21 cellular contexts compared by ENCODE assay signal in the genomic region with DNA sequence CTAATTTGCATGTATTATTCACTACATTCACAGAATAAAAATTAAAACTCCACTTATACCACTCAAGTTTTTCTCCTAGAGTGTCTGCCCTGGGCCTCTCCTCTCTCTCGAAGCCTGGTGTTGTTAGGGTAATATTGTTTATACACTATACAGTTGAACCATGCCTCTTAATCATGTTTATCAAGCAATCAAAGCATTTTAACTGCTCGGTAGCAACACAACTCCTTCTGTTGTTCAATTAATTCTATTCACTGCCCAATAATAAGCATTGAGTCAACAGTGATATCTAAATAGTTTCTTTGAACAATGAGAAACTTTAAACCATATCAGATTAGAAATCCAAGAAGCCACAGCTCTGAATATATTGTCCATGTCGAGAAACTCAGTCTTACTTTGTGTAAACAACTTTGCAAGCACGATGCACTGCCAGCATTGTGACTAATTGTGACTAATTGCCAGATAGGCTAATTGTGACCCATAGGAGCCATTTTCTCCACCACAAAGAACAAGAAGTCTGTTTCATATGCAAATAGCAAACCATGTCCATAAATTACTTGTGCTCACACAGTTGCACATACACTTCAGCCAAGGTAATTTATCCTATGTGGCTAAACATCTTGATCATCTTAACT. TPM values are rescaled to one million over a fixed set of nuclear protein-coding genes. Genes with fewer than 3 reads are reported as not detected.
A peak's percentile ranks its signal among the peaks of the same experiment; 100 is the strongest.
DNase-seq lines count a peak whose midpoint lies in the region; ATAC-seq, FAIRE-seq and TF ChIP-seq lines count a peak whose summit lies in the region.
"Had no signal": no experiment of that assay in that cellular context is flagged by ENCODE, and none has a peak within 500 bp of the region (broad histone marks: within the 10 kb centered on the region; RNA-seq: fewer than 3 reads in every experiment).

TSS of gene DNAH5 (minus strand) at position 125 of the 632 bp plus-strand sequence. CDS start 250 bp downstream, outside the sequence.

- H3K79me2 ChIP-seq in keratinocyte (ENCODE audit: control insufficient read depth, insufficient read depth, low read length): no peaks in the 10 kb centered on the region
- no peaks in the 10 kb centered on the region for H3K79me2 ChIP-seq in Karpas-422 (ENCODE audit: low read length)
- H3K79me2 ChIP-seq: hepatocyte had no signal

- dilution Hi-C loops in keratinocyte (cut with MboI; ENCODE audit: extremely low pct_ligation_motif_present, low sequenced_read_pairs): no loop called here

- no peaks in the 10 kb centered on the region for H3K9me1 ChIP-seq in keratinocyte (ENCODE audit: control insufficient read depth, extremely low read depth, insufficient read depth, low read length)

- TF ChIP-seq CTCF in RWPE2 (IDR thresholded peaks at IDR 0.05; ENCODE audit: poor library complexity, severe bottlenecking) (no peak), keratinocyte (optimal IDR thresholded peaks at IDR 0.05 in 1 of 3, IDR thresholded peaks at IDR 0.05 in 1 of 3, conservative IDR thresholded peaks at IDR 0.05 in 1 of 3; ENCODE audit: extremely low read depth in 1 of 3, insufficient read depth in 2 of 3, low read length in 3 of 3) (no peak)

- peak; percentile 20 for DNase-seq in Daoy (ENCODE audit: low read depth)
- peak; percentile 75 for DNase-seq in MG63
- DNase-seq in RWPE2 (ENCODE audit: low spot score): no peak
- no peak for DNase-seq in keratinocyte (ENCODE audit: low read depth, low spot score)
- no peak for DNase-seq in AML-193 (lab: John Stamatoyannopoulos, UW)
- no peak for DNase-seq in Karpas-422
- DNase-seq in HEK293T (ENCODE audit: extremely low spot score): no peak
- no peak for DNase-seq in left lobe of liver (ENCODE audit: low spot score)
- DNase-seq: activated CD4-positive, alpha-beta T cell treated with anti-CD3 and anti-CD28 coated beads, Interleukin-2, amount 50 U/mL, for 48 hours; activated naive CD8-positive, alpha-beta T cell treated with anti-CD3 and anti-CD28 coated beads, Interleukin-2, amount 10 ng/mL, durations not matched to agents 7 days and 5 days; activated T-cell treated with anti-CD3 and anti-CD28 coated beads, Interleukin-2, amount 50 U/mL, for 4 hours; central memory CD4-positive, alpha-beta T cell; DND-41; islet precursor cell; NCI-H2081 treated with DMSO at 0.1 percent for 48 hours; nephron progenitor cell; spleen; SW 1271; tibial artery had no signal

- ATAC-seq in RWPE2 (ENCODE audit: low read depth) (peak; percentile 59), left lobe of liver (no peak)
- ATAC-seq: activated T-cell treated with anti-CD3 and anti-CD28 coated beads, Interleukin-2, amount 50 U/mL, for 4 hours had no signal

- H3K4me2 ChIP-seq in keratinocyte (ENCODE audit: control insufficient read depth, extremely low read depth, insufficient read depth, low read depth, low read length) (peak within 1 kb of the TSS; percentile 74), Karpas-422 (ENCODE audit: low read depth, low read length, poor library complexity, severe bottlenecking) (no peak within 1 kb of the TSS)
- H3K4me2 ChIP-seq: hepatocyte had no signal

- no peak within 1 kb of the TSS for H3K4me3 ChIP-seq in MG63
- no peak within 1 kb of the TSS for H3K4me3 ChIP-seq in RWPE2 (ENCODE audit: severe bottlenecking)
- H3K4me3 ChIP-seq in keratinocyte (ENCODE audit: control insufficient read depth in 2 of 3, extremely low read depth in 1 of 3, insufficient read depth in 2 of 3, low read depth in 1 of 3, low read length in 3 of 3): no peak within 1 kb of the TSS
- H3K4me3 ChIP-seq in Karpas-422 (ENCODE audit: low read length): no peak within 1 kb of the TSS
- H3K4me3 ChIP-seq: hepatocyte, prostate gland, spleen, tibial artery had no signal

- H4K20me1 ChIP-seq in keratinocyte (ENCODE audit: control insufficient read depth, extremely low read depth, insufficient read depth, low read length) (no peaks in the 10 kb centered on the region), Karpas-422 (ENCODE audit: insufficient read depth, low read depth, low read length) (no peaks in the 10 kb centered on the region)

- H2AFZ ChIP-seq in keratinocyte (ENCODE audit: control insufficient read depth, low read length) (no peak within 1 kb of the TSS), Karpas-422 (ENCODE audit: low read length) (no peak within 1 kb of the TSS)
- H2AFZ ChIP-seq: hepatocyte had no signal

- no peaks in the 10 kb centered on the region for H3K27me3 ChIP-seq in MG63
- H3K27me3 ChIP-seq in RWPE2 (ENCODE audit: insufficient read depth, poor library complexity, severe bottlenecking): no peaks in the 10 kb centered on the region
- no peaks in the 10 kb centered on the region for H3K27me3 ChIP-seq in keratinocyte (ENCODE audit: control insufficient read depth, extremely low read depth, insufficient read depth, low read length)
- H3K27me3 ChIP-seq in Karpas-422 (ENCODE audit: low read length): no peaks in the 10 kb centered on the region
- H3K27me3 ChIP-seq: hepatocyte, tibial artery had no signal

- FAIRE-seq in keratinocyte (lab: Jason Lieb, UNC): peak; percentile 81

- H3K9me3 ChIP-seq in MG63 (peaks cover 3% of the 10 kb centered on the region; the same call in 1 of the 2 replicates), RWPE2 (ENCODE audit: severe bottlenecking) (no peaks in the 10 kb centered on the region), keratinocyte (ENCODE audit: control insufficient read depth, low read depth, low read length) (no peaks in the 10 kb centered on the region), Karpas-422 (ENCODE audit: low read length) (peaks cover 12% of the 10 kb centered on the region)
- H3K9me3 ChIP-seq: prostate gland, spleen, tibial artery had no signal

- POLR2A ChIA-PET in HEK293T (lab: Yijun Ruan, JAX): no interaction called here

- H3K4me1 ChIP-seq in RWPE2 (ENCODE audit: insufficient read depth, poor library complexity, severe bottlenecking): no peaks in the 10 kb centered on the region
- peaks cover 23% of the 10 kb centered on the region for H3K4me1 ChIP-seq in keratinocyte (ENCODE audit: control insufficient read depth, extremely low read depth, insufficient read depth, low read length)
- H3K4me1 ChIP-seq in Karpas-422 (ENCODE audit: low read length): no peaks in the 10 kb centered on the region
- H3K4me1 ChIP-seq: prostate gland, spleen had no signal

- H3K9ac ChIP-seq in keratinocyte (ENCODE audit: control insufficient read depth, extremely low read depth, insufficient read depth, low read length): no peak within 1 kb of the TSS
- H3K9ac ChIP-seq in Karpas-422 (ENCODE audit: low read length): no peak within 1 kb of the TSS

- H3K36me3 ChIP-seq in MG63 (no peaks in the 10 kb centered on the region), RWPE2 (ENCODE audit: low read depth) (no peaks in the 10 kb centered on the region), keratinocyte (ENCODE audit: control insufficient read depth in 2 of 2, extremely low read depth in 1 of 2, insufficient read depth in 2 of 2, low read length in 2 of 2) (no peaks in the 10 kb centered on the region), Karpas-422 (ENCODE audit: insufficient read depth, low read length) (no peaks in the 10 kb centered on the region)
- H3K36me3 ChIP-seq: prostate gland, spleen, tibial artery had no signal

- H3K27ac ChIP-seq in RWPE2 (ENCODE audit: poor library complexity, severe bottlenecking) (no peak within 1 kb of the TSS), keratinocyte (ENCODE audit: control insufficient read depth, insufficient read depth, low read length) (peak within 1 kb of the TSS; percentile 24), Karpas-422 (ENCODE audit: low read length) (no peak within 1 kb of the TSS)
- H3K27ac ChIP-seq: hepatocyte, spleen, tibial artery had no signal

- H3K9me2 ChIP-seq in Karpas-422 (replicated peaks; ENCODE audit: insufficient read depth, low read length): no peaks in the 10 kb centered on the region

- CTCF ChIA-PET in HEK293T (lab: Yijun Ruan, JAX): no interaction called here

TF ChIP-seq in HEK293T, 16 proteins besides CTCF, POLR2A, EP300 and RAD21:
- no peak for TF ChIP-seq CTBP1 (IDR thresholded peaks at IDR 0.05; ENCODE audit: borderline replicate concordance)
- TF ChIP-seq TARDBP (IDR thresholded peaks at IDR 0.05): no peak
- TF ChIP-seq, protein P1, sequence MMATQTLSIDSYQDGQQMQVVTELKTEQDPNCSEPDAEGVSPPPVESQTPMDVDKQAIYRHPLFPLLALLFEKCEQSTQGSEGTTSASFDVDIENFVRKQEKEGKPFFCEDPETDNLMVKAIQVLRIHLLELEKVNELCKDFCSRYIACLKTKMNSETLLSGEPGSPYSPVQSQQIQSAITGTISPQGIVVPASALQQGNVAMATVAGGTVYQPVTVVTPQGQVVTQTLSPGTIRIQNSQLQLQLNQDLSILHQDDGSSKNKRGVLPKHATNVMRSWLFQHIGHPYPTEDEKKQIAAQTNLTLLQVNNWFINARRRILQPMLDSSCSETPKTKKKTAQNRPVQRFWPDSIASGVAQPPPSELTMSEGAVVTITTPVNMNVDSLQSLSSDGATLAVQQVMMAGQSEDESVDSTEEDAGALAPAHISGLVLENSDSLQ (IDR thresholded peaks at IDR 0.05): no peak
- no peak for TF ChIP-seq ELF4 (IDR thresholded peaks at IDR 0.05)
- TF ChIP-seq ZNF384 (IDR thresholded peaks at IDR 0.05): no peak
- TF ChIP-seq ARNT (IDR thresholded peaks at IDR 0.05): no peak
- TF ChIP-seq NFRKB (IDR thresholded peaks at IDR 0.05): no peak
- TF ChIP-seq SUZ12 (IDR thresholded peaks at IDR 0.05): no peak
- TF ChIP-seq LEF1 (IDR thresholded peaks at IDR 0.05; ENCODE audit: borderline replicate concordance): no peak
- TF ChIP-seq FOXK2 (IDR thresholded peaks at IDR 0.05): no peak
- no peak for TF ChIP-seq SP1 (IDR thresholded peaks at IDR 0.05)
- TF ChIP-seq L3MBTL2 (conservative IDR thresholded peaks at IDR 0.05): no peak
- no peak for TF ChIP-seq FOXM1 (IDR thresholded peaks at IDR 0.05; ENCODE audit: borderline replicate concordance)
- no peak for TF ChIP-seq BHLHE40 (IDR thresholded peaks at IDR 0.05; ENCODE audit: borderline replicate concordance)
- no peak for TF ChIP-seq HDGF (IDR thresholded peaks at IDR 0.05; ENCODE audit: borderline replicate concordance)
- TF ChIP-seq FOXA1 (IDR thresholded peaks at IDR 0.05): no peak

RNA-seq across cellular contexts. Expression of gene DNAH5, which starts in this region (rescaled TPM):
- 6.1 and 12.3 TPM in 2 replicates for total RNA-seq in Daoy (2014; rRNA removed; shearing (Covaris generic))
- 1.3 and 1.6 TPM in 2 replicates for total RNA-seq in MG63 (2014; rRNA removed; shearing (Covaris generic); ENCODE audit: low replicate concordance)
- 0.49 to 0.73 TPM (median 0.67 TPM) in 3 replicates for polyA plus RNA-seq in keratinocyte
- 0.12 TPM for polyA plus RNA-seq in keratinocyte (2011; ENCODE audit: low read depth)
- polyA plus RNA-seq in keratinocyte (2011; cell fraction: cytosol; rRNA removed): 0.27 and 0.46 TPM in 2 replicates
- 0.80 and 0.88 TPM in 2 replicates for polyA plus RNA-seq in keratinocyte (2011; cell fraction: nucleus; rRNA removed)
- 0.04 and 0.92 TPM in 2 replicates for polyA plus RNA-seq in keratinocyte (2012; ENCODE audit: low replicate concordance)
- polyA minus RNA-seq in keratinocyte: 0.07 to 1.9 TPM (median 0.99 TPM) in 3 replicates
- polyA minus RNA-seq in keratinocyte (2011; cell fraction: cytosol; rRNA and poly(A)+ RNA removed): 0.38 TPM
- polyA minus RNA-seq in keratinocyte (2011; cell fraction: nucleus; rRNA and poly(A)+ RNA removed): 1.5 and 2.9 TPM in 2 replicates
- not detected in 2 replicates for total RNA-seq in Karpas-422 (2014; rRNA removed; shearing (Covaris generic); ENCODE audit: low replicate concordance)
- 3.2 TPM for total RNA-seq in left lobe of liver
- total RNA-seq: activated naive CD8-positive, alpha-beta T cell treated with anti-CD3 and anti-CD28 coated beads, Interleukin-2, amount 10 ng/mL, durations not matched to agents 7 days and 5 days; activated T-cell treated with anti-CD3 and anti-CD28 coated beads, Interleukin-2, amount 50 U/mL, for 4 hours had no signal

Comparison
In these comparisons a context has a peak if more than half of its experiments do, and no peak if none do; other contexts are left out.
1. DNase-seq: peak in Daoy (single experiment) and MG63 (single experiment); none in RWPE2 (single experiment), keratinocyte (single experiment), AML-193 (0 of 2), Karpas-422 (single experiment), HEK293T (single experiment) and left lobe of liver (single experiment).